In the genomic region with DNA sequence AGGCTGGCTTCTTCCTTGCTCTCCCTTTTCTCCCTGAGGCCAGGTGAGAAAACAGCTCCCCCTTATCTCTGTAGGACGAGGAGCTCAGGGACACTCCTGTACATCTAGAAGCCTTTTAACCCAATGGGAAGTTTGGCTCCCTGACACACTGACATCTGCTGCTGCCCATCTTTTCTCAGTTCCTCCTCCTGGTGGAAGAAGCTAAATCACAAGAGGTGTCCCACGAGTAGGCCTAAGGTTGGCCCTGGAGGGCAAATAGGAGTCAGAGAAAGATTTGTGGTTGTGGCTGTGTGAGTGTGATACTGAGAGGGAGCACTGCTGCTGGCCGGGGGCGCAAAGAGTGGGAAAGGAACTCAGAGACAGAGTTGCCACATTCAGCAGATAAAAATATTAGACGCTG, we compare ENCODE assay signal across 9 cellular contexts. TPM values are rescaled to one million over a fixed set of nuclear protein-coding genes. Genes with fewer than 3 reads are reported as not detected.
DNase-seq lines count a peak whose midpoint lies in the region; ATAC-seq, FAIRE-seq and TF ChIP-seq lines count a peak whose summit lies in the region.
"Had no signal": no experiment of that assay in that cellular context is flagged by ENCODE, and none has a peak within 500 bp of the region (broad histone marks: within the 10 kb centered on the region; RNA-seq: fewer than 3 reads in every experiment).

No MANE protein-coding gene starts in this region.

- H2BK20ac ChIP-seq in H1 (ENCODE audit: low read length): no peak overlapping the region

- no peak for FAIRE-seq in H1 (lab: Jason Lieb, UNC)

- H2BK12ac ChIP-seq in H1 (ENCODE audit: low read depth, low read length): no peak overlapping the region

- H3K4me3 ChIP-seq in H1 (ENCODE audit: extremely low read depth in 1 of 4, insufficient read depth in 2 of 4, low read depth in 3 of 4, low read length in 4 of 4): no peak overlapping the region
- no peak overlapping the region for H3K4me3 ChIP-seq in mucosa of descending colon

- H3K23ac ChIP-seq in H1 (ENCODE audit: insufficient read length): no peak overlapping the region

- H3K9me3 ChIP-seq in H1 (ENCODE audit: insufficient read depth in 2 of 2, low read depth in 1 of 2, low read length in 1 of 2) (no peaks in the 10 kb centered on the region), mucosa of descending colon (no peaks in the 10 kb centered on the region)

- H3K4me1 ChIP-seq in H1 (replicated peaks in 1 of 4; ENCODE audit: control insufficient read depth in 3 of 4, insufficient read depth in 4 of 4, low read length in 3 of 4) (peaks cover 0 to 8% (median 3%) of the 10 kb centered on the region in 4 experiments; a peak in 6 of 7 replicates), mucosa of descending colon (ENCODE audit: low read depth) (peaks cover 16% of the 10 kb centered on the region)

- TF ChIP-seq EP300 in H1 (IDR thresholded peaks at IDR 0.05; ENCODE audit: borderline replicate concordance in 1 of 2, low read depth in 2 of 2, low read length in 2 of 2): no peak

- H3K9ac ChIP-seq in H1 (replicated peaks in 1 of 4; ENCODE audit: extremely low read depth in 1 of 4, low read depth in 3 of 4, low read length in 3 of 4): no peak overlapping the region

- H3K56ac ChIP-seq in H1 (replicated peaks; ENCODE audit: insufficient read length, low read depth, low read length): no peak overlapping the region

- H3K27me3 ChIP-seq in H1 (replicated peaks in 1 of 4; ENCODE audit: control insufficient read depth in 3 of 4, extremely low read depth in 1 of 4, insufficient read depth in 3 of 4, low read length in 3 of 4): peaks cover 0 to 6% (median 0%) of the 10 kb centered on the region in 4 experiments; a peak in 1 of 7 replicates

- H3K79me1 ChIP-seq in H1 (ENCODE audit: low read depth, low read length): no peaks in the 10 kb centered on the region

- H3K4ac ChIP-seq in H1 (replicated peaks; ENCODE audit: insufficient read length, low read depth, low read length): no peak overlapping the region

- H4K5ac ChIP-seq in H1 (ENCODE audit: insufficient read length, low read depth, low read length): no peak overlapping the region

- no peak overlapping the region for H4K91ac ChIP-seq in H1 (replicated peaks; ENCODE audit: insufficient read length, low read length)

- H2BK5ac ChIP-seq in H1 (ENCODE audit: low read depth, low read length): no peak overlapping the region

- DNase-seq in H1 (ENCODE audit: low read depth in 1 of 2, low spot score in 2 of 2) (no peak), NCI-H82 treated with DMSO at 0.1 percent for 48 hours (lab: John Stamatoyannopoulos, UW; ENCODE audit: unreplicated experiment) (no peak), mucosa of descending colon (no peak), GDM1 (lab: John Stamatoyannopoulos, UW) (no peak), NCI-H1436 (lab: John Stamatoyannopoulos, UW) (no peak)
- DNase-seq: T-helper 2 cell had no signal

- no peak overlapping the region for H3K14ac ChIP-seq in H1 (ENCODE audit: insufficient read length)

- TF ChIP-seq CTCF in H1 (IDR thresholded peaks at IDR 0.05; ENCODE audit: control extremely low read depth in 1 of 3, insufficient read depth in 1 of 3, low read depth in 1 of 3, low read length in 3 of 3): no peak
- TF ChIP-seq CTCF in mucosa of descending colon (IDR thresholded peaks at IDR 0.05): no peak

- 0 out of 2 replicates have a peak overlapping the region, but pooled peaks have one; percentile 54 for H2BK15ac ChIP-seq in H1 (ENCODE audit: low read length)

- no peaks in the 10 kb centered on the region for H3K23me2 ChIP-seq in H1 (ENCODE audit: low read depth, low read length)

- ATAC-seq in GM18517 (IDR thresholded peaks at IDR 0.05; ENCODE audit: unreplicated experiment) (peak; percentile 61), GM21515 (IDR thresholded peaks at IDR 0.05; ENCODE audit: unreplicated experiment) (peak; percentile 78), HG03175 (IDR thresholded peaks at IDR 0.05; ENCODE audit: unreplicated experiment) (peak; percentile 85), mucosa of descending colon (no peak)

- no peaks in the 10 kb centered on the region for H3K79me2 ChIP-seq in H1 (ENCODE audit: control insufficient read depth in 1 of 2, insufficient read depth in 2 of 2, low read length in 2 of 2)

- CTCF ChIA-PET in H1 (lab: Charles Lee; ENCODE audit: partially characterized antibody): interaction anchor here (0.9 to 4.7 kb wide), 2 partner anchors 9 to 10 kb away, joined by 4 to 11 read pairs; no protein-coding TSS in a partner anchor

- no peak overlapping the region for H4K8ac ChIP-seq in H1 (ENCODE audit: extremely low read depth, insufficient read depth, low read length)

- no peak overlapping the region for H2AK5ac ChIP-seq in H1 (ENCODE audit: low read depth, low read length)

- H3K36me3 ChIP-seq in H1 (ENCODE audit: control insufficient read depth in 2 of 4, insufficient read depth in 4 of 4, low read length in 3 of 4) (no peaks in the 10 kb centered on the region), mucosa of descending colon (ENCODE audit: low read depth) (no peaks in the 10 kb centered on the region)

- H4K20me1 ChIP-seq in H1 (replicated peaks in 1 of 2; ENCODE audit: control insufficient read depth in 1 of 2, insufficient read depth in 2 of 2, low read length in 2 of 2): no peaks in the 10 kb centered on the region

- TF ChIP-seq POLR2A in H1 (IDR thresholded peaks at IDR 0.05; ENCODE audit: control extremely low read depth in 1 of 2, low read depth in 2 of 2, low read length in 2 of 2): no peak

- intact Hi-C loops in mucosa of descending colon (cut with DNase I, micrococcal nuclease): no loop called here

- 88% methylated on average over 5 of the region's 5 CpGs; no CpG with 5 or more reads in 1 of the 2 experiments for WGBS in H1 (ENCODE audit: extremely low coverage in 1 of 2, insufficient coverage in 1 of 2, insufficient read length in 1 of 2, insufficient replicate concordance in 2 of 2, low coverage in 1 of 2, low lambda C conversion rate in 2 of 2, missing lambda C conversion rate in 1 of 2), 2 experiments

- TF ChIP-seq RAD21 in H1 (IDR thresholded peaks at IDR 0.05 in 1 of 2, conservative IDR thresholded peaks at IDR 0.05 in 1 of 2; ENCODE audit: low read depth in 2 of 2, low read length in 2 of 2): no peak; a peak in 1 of 4 replicates

- H2AFZ ChIP-seq in H1 (ENCODE audit: low read length): no peak overlapping the region

- H3K18ac ChIP-seq in H1 (ENCODE audit: extremely low read depth, low read length): no peak overlapping the region

- no peak overlapping the region for H2BK120ac ChIP-seq in H1 (replicated peaks; ENCODE audit: low read depth, low read length)

- no peak overlapping the region for H3K4me2 ChIP-seq in H1 (ENCODE audit: insufficient read depth in 1 of 2, low read depth in 2 of 2, low read length in 2 of 2)

- POLR2A ChIA-PET in H1 (lab: Charles Lee; ENCODE audit: partially characterized antibody): interaction anchor here (1.1 to 1.3 kb wide), 2 partner anchors 10 to 21 kb away, joined by 3 to 5 read pairs; no protein-coding TSS in a partner anchor

- no peak overlapping the region for H3K27ac ChIP-seq in H1 (ENCODE audit: low read depth, low read length)

TF ChIP-seq in H1, 55 proteins besides CTCF, POLR2A, EP300 and RAD21:
- TF ChIP-seq FOSL1 (IDR thresholded peaks at IDR 0.05; ENCODE audit: insufficient read depth, low read depth, low read length) (no peak), SP1 (IDR thresholded peaks at IDR 0.05; ENCODE audit: low read depth, low read length) (no peak), RXRA (IDR thresholded peaks at IDR 0.05; ENCODE audit: insufficient read depth, low read depth, low read length) (no peak), RNF2 (IDR thresholded peaks at IDR 0.05; ENCODE audit: borderline replicate concordance, low read depth, low read length, missing control alignments, poor library complexity, severe bottlenecking) (no peak), PHF8 (conservative IDR thresholded peaks at IDR 0.05; ENCODE audit: low read depth, low read length) (no peak), TAF7 (optimal IDR thresholded peaks at IDR 0.05; ENCODE audit: borderline replicate concordance, low read depth, low read length) (no peak), CTBP2 (IDR thresholded peaks at IDR 0.05; ENCODE audit: borderline replicate concordance, insufficient read depth, insufficient read length, low read length) (no peak), MAFK (IDR thresholded peaks at IDR 0.05; ENCODE audit: low read depth, low read length) (no peak)
- TF ChIP-seq, protein P1, sequence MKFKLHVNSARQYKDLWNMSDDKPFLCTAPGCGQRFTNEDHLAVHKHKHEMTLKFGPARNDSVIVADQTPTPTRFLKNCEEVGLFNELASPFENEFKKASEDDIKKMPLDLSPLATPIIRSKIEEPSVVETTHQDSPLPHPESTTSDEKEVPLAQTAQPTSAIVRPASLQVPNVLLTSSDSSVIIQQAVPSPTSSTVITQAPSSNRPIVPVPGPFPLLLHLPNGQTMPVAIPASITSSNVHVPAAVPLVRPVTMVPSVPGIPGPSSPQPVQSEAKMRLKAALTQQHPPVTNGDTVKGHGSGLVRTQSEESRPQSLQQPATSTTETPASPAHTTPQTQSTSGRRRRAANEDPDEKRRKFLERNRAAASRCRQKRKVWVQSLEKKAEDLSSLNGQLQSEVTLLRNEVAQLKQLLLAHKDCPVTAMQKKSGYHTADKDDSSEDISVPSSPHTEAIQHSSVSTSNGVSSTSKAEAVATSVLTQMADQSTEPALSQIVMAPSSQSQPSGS (IDR thresholded peaks at IDR 0.05; ENCODE audit: low read length): no peak

RNA-seq across cellular contexts. Expression of a gene that starts 49.5 kb away (rescaled TPM):
- 4.9 and 7.6 TPM in 2 replicates for total RNA-seq in H1 (2021; fragmentation: NEBNext Ultra II Directional; extraction: Animal tissue kit (Norgen Biotek cat#: 25700))
- 1.1 and 2.3 TPM in 2 replicates for polyA plus RNA-seq in H1 (2011; rRNA removed)
- 1.8 TPM for polyA plus RNA-seq in H1 (2011; cell fraction: cytosol; rRNA removed)
- 2.4 TPM for polyA plus RNA-seq in H1 (2011; cell fraction: nucleus; rRNA removed)
- polyA plus RNA-seq in H1 (2012, experiment 1 of 2): 1.3 to 2.2 TPM (median 2.0 TPM) in 4 replicates
- 0.96 TPM for polyA plus RNA-seq in H1 (2012, experiment 2 of 2)
- 1.7 TPM for polyA plus RNA-seq in H1 (2013, experiment 1 of 2)
- 1.6 TPM for polyA plus RNA-seq in H1 (2013, experiment 2 of 2)
- polyA minus RNA-seq in H1 (2011; rRNA and poly(A)+ RNA removed): 4.4 and 8.3 TPM in 2 replicates
- polyA minus RNA-seq in H1 (2011; cell fraction: cytosol; rRNA and poly(A)+ RNA removed): 2.6 TPM
- polyA minus RNA-seq in H1 (2011; cell fraction: nucleus; rRNA and poly(A)+ RNA removed): 3.2 TPM
- 10 to 100 TPM in 2 of 3 donors, 1 to 10 TPM in 1; 7.7 to 25.8 (median 11.8) TPM for total RNA-seq in mucosa of descending colon
